Comparison of ENCODE assay signal across 24 cellular contexts in the genomic region with DNA sequence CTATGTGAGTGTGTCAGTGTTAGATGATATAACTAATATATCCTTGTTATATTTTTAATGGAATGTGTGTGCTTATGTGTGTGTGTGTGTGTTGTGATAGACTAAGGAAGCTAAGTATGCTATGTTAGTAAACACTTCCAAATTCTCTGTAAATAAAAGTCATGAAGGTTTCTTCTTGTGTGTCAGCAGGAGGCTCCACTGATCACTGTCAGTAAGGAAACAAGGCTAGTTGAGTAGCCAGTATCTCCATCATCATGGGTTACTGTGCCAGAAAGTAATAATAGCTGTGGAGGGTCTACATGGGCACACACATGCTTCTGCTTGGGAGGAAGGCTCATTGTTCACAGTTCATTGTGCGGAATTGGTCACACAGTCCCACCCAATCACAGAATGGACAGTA.
DNase-seq lines count a peak whose midpoint lies in the region; ATAC-seq, FAIRE-seq and TF ChIP-seq lines count a peak whose summit lies in the region.
"Had no signal": no experiment of that assay in that cellular context is flagged by ENCODE, and none has a peak within 500 bp of the region (broad histone marks: within the 10 kb centered on the region; RNA-seq: fewer than 3 reads in every experiment).

No MANE protein-coding gene starts in this region.

- ATAC-seq in WTC11, result peak; percentile 46; the same call in 1 of the 2 replicates
- ATAC-seq in foreskin keratinocyte, result no peak
- ATAC-seq: PC-3 had no signal

- H3K27ac ChIP-seq in A673 (ENCODE audit: low read depth, low read length, poor library complexity, severe bottlenecking), result no peak overlapping the region
- H3K27ac ChIP-seq in foreskin keratinocyte, result no peak overlapping the region
- H3K27ac ChIP-seq: RWPE1 had no signal

- no peaks in the 10 kb centered on the region for H3K36me3 ChIP-seq in A673 (ENCODE audit: insufficient read depth, low read length, poor library complexity, severe bottlenecking)

- H3K9me3 ChIP-seq in A673 (ENCODE audit: low read depth, low read length, poor library complexity, severe bottlenecking), result no peaks in the 10 kb centered on the region

- H3K9me3 Mint-ChIP-seq in WTC11, result peaks cover 5% of the 10 kb centered on the region
- H3K9me3 Mint-ChIP-seq: T-helper 1 cell treated with Interleukin-12 subunit alpha and Interleukin-12 subunit beta and Interleukin-4 antibody, amounts not matched to agents 30 μg/mL and 1 μg/mL, for 36 hours had no signal

- H3K27me3 ChIP-seq in A673 (replicated peaks; ENCODE audit: insufficient read depth, low read depth, low read length, poor library complexity) (no peaks in the 10 kb centered on the region), foreskin keratinocyte (no peaks in the 10 kb centered on the region)

- H3K4me1 Mint-ChIP-seq in WTC11, result peaks cover 9% of the 10 kb centered on the region

- CTCF ChIA-PET in A673 (lab: Charles Lee), result no interaction called here
- CTCF ChIA-PET in WTC11 (lab: Charles Lee), result interaction anchor here (1.1 kb wide), 1 partner anchor 55 kb away, joined by 3 read pairs; no protein-coding TSS in a partner anchor

- no peak for FAIRE-seq in H54 (lab: Jason Lieb, UNC)
- FAIRE-seq: A204.1, GM12891, GM19239, HTR-8/SVneo had no signal

- H3K36me3 Mint-ChIP-seq in WTC11, result 0 out of 2 replicates have a peak, but pooled peaks cover 5% of the 10 kb centered on the region

- intact Hi-C loops in A673 (cut with micrococcal nuclease; ENCODE audit: unreplicated experiment), result no loop called here

- BruUV-seq in A673 (replicated peaks; lab: Mats Ljungman, UMichigan), result no TSS peak

- TF ChIP-seq CTCF in A673 (conservative IDR thresholded peaks at IDR 0.05; ENCODE audit: low read depth, low read length), result peak; percentile 24; the same call in 1 of the 2 replicates
- peak; percentile 24; the same call in 1 of the 2 replicates for TF ChIP-seq CTCF in LNCaP clone FGC (IDR thresholded peaks at IDR 0.05; ENCODE audit: control insufficient read depth, extremely low read depth, insufficient read depth)
- TF ChIP-seq CTCF in WTC11 (IDR thresholded peaks at IDR 0.05), result no peak
- peak; percentile 16 for TF ChIP-seq CTCF in foreskin keratinocyte (conservative IDR thresholded peaks at IDR 0.05)

- no peaks in the 10 kb centered on the region for H3K27me3 Mint-ChIP-seq in WTC11 (ENCODE audit: low read depth)
- H3K27me3 Mint-ChIP-seq: CD4-positive, alpha-beta T cell had no signal

- H3K4me3 ChIP-seq in A673 (ENCODE audit: low read depth, low read length, poor library complexity, severe bottlenecking), result no peak overlapping the region
- H3K4me3 ChIP-seq in LNCaP clone FGC (ENCODE audit: low read depth, low read length), result no peak overlapping the region

- DNase-seq in A673 (ENCODE audit: low spot score), result no peak
- no peak for DNase-seq in LNCaP clone FGC (ENCODE audit: low read depth)
- DNase-seq in WTC11 (ENCODE audit: low spot score), result no peak
- DNase-seq in foreskin keratinocyte, result no peak
- DNase-seq in HK-2 (ENCODE audit: unreplicated experiment), result no peak
- no peak for DNase-seq in HUDEP-2 (lab: John Stamatoyannopoulos, UW; ENCODE audit: unreplicated experiment in 76 of 76)
- DNase-seq in T-helper 1 cell, result no peak
- no peak for DNase-seq in H54 (ENCODE audit: insufficient read length, low spot score)
- DNase-seq: Calu3; CD4-positive, alpha-beta T cell; DMS53; MV-4-11; NCI-H187 treated with DMSO at 0.1 percent for 48 hours; NCI-H226; NCI-H524; NK-92 treated with Interleukin-12 subunit alpha and Interleukin-12 subunit beta, amount 100 ng/mL, for 24 hours; PC-3; SIG-M5 had no signal

- POLR2A ChIA-PET in A673 (lab: Charles Lee; ENCODE audit: low non-redundant PET) (no interaction called here), WTC11 (lab: Charles Lee) (no interaction called here)

- TF ChIP-seq POLR2A in H54 (IDR thresholded peaks at IDR 0.05; ENCODE audit: low read depth, low read length), result no peak

- H3K4me1 ChIP-seq in A673 (ENCODE audit: insufficient read depth, low read length, poor library complexity, severe bottlenecking) (peaks cover 5% of the 10 kb centered on the region), foreskin keratinocyte (no peaks in the 10 kb centered on the region)

- H3K4me3 Mint-ChIP-seq in WTC11, result no peak overlapping the region
- H3K4me3 Mint-ChIP-seq: CD4-positive, alpha-beta T cell; T-helper 1 cell treated with Interleukin-12 subunit alpha and Interleukin-12 subunit beta and Interleukin-4 antibody, amounts not matched to agents 30 μg/mL and 1 μg/mL, for 36 hours had no signal

- no peak overlapping the region for H3K27ac Mint-ChIP-seq in WTC11
- H3K27ac Mint-ChIP-seq: CD4-positive, alpha-beta T cell; T-helper 1 cell treated with Interleukin-12 subunit alpha and Interleukin-12 subunit beta and Interleukin-4 antibody, amounts not matched to agents 30 μg/mL and 1 μg/mL, for 36 hours had no signal

TF ChIP-seq in WTC11, 78 proteins besides CTCF, POLR2A, EP300 and RAD21:
- TF ChIP-seq, protein P1, sequence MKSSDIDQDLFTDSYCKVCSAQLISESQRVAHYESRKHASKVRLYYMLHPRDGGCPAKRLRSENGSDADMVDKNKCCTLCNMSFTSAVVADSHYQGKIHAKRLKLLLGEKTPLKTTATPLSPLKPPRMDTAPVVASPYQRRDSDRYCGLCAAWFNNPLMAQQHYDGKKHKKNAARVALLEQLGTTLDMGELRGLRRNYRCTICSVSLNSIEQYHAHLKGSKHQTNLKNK (CRISPR knock-in tag; IDR thresholded peaks at IDR 0.05), result no peak
- TF ChIP-seq NR3C1 (CRISPR knock-in tag; conservative IDR thresholded peaks at IDR 0.05; ENCODE audit: low read depth) (no peak), JUN (CRISPR knock-in tag; IDR thresholded peaks at IDR 0.05) (no peak), ESRRA (CRISPR knock-in tag; IDR thresholded peaks at IDR 0.05; ENCODE audit: borderline replicate concordance) (no peak), ZNF425 (CRISPR knock-in tag; conservative IDR thresholded peaks at IDR 0.05) (no peak), ETV6 (CRISPR knock-in tag; IDR thresholded peaks at IDR 0.05) (no peak)
- TF ChIP-seq, protein P2, sequence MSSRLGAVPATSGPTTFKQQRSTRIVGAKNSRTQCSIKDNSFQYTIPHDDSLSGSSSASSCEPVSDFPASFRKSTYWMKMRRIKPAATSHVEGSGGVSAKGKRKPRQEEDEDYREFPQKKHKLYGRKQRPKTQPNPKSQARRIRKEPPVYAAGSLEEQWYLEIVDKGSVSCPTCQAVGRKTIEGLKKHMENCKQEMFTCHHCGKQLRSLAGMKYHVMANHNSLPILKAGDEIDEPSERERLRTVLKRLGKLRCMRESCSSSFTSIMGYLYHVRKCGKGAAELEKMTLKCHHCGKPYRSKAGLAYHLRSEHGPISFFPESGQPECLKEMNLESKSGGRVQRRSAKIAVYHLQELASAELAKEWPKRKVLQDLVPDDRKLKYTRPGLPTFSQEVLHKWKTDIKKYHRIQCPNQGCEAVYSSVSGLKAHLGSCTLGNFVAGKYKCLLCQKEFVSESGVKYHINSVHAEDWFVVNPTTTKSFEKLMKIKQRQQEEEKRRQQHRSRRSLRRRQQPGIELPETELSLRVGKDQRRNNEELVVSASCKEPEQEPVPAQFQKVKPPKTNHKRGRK (CRISPR knock-in tag; IDR thresholded peaks at IDR 0.05; ENCODE audit: borderline replicate concordance), result no peak
- TF ChIP-seq, protein P3, sequence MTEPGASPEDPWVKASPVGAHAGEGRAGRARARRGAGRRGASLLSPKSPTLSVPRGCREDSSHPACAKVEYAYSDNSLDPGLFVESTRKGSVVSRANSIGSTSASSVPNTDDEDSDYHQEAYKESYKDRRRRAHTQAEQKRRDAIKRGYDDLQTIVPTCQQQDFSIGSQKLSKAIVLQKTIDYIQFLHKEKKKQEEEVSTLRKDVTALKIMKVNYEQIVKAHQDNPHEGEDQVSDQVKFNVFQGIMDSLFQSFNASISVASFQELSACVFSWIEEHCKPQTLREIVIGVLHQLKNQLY (CRISPR knock-in tag; IDR thresholded peaks at IDR 0.05), result no peak
